Comparison of ENCODE assay signal across 4 cellular contexts in genomic region chr6:24765968-24766367, GRCh38. TPM values are rescaled to one million over a fixed set of nuclear protein-coding genes. Genes with fewer than 3 reads are reported as not detected.
"Had no signal": no experiment of that assay in that cellular context is flagged by ENCODE, and none has a peak within 500 bp of the region (broad histone marks: within the 10 kb centered on the region; RNA-seq: fewer than 3 reads in every experiment).

No MANE protein-coding gene starts in this region.

RNA-seq across cellular contexts. Expression of gene ARMH2, which starts 32.7 kb away (rescaled TPM):
- total RNA-seq: HT-29, HT1080, IMR-90, K562 had no signal
- polyA plus RNA-seq: IMR-90, K562 had no signal
